16 cellular contexts compared by ENCODE assay signal in the genomic region with DNA sequence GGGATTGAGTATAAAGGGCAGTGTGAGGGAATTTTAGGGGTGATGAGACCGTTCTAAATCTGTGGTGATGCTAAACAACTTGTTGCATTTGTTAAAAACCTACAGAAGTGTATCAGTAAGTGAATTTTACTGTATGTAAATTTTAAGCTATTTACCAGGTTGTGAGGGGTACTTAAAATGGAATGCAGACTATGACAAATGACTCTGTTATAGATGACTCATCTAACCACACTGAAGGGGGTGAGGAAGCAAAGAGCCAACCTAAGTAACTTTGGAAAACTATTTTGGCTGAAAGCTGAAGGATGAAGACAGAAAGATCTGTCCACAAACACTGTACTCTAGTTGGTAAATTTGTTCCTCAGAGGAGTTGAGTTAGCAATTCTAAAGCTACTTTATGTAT. TPM values are rescaled to one million over a fixed set of nuclear protein-coding genes. Genes with fewer than 3 reads are reported as not detected.
DNase-seq lines count a peak whose midpoint lies in the region; ATAC-seq lines count a peak whose summit lies in the region.
"Had no signal": no experiment of that assay in that cellular context is flagged by ENCODE, and none has a peak within 500 bp of the region (broad histone marks: within the 10 kb centered on the region; RNA-seq: fewer than 3 reads in every experiment).

No MANE protein-coding gene starts in this region.

- DNase-seq in EH (ENCODE audit: low read depth) (peak; percentile 79), KG1 (lab: John Stamatoyannopoulos, UW) (peak; percentile 6), amniotic epithelial cell (ENCODE audit: low read depth) (peak; percentile 64), mesendoderm (peak; percentile 76), NCI-H1105 (lab: John Stamatoyannopoulos, UW) (no peak), AG08396 (ENCODE audit: low spot score) (no peak), NCI-H2107 treated with DMSO at 0.1 percent for 48 hours (lab: John Stamatoyannopoulos, UW; ENCODE audit: unreplicated experiment) (no peak)
- DNase-seq: activated CD4-positive, alpha-beta T cell treated with anti-CD3 and anti-CD28 coated beads for 4 hours; DMS79 treated with DMSO at 0.1 percent for 48 hours; H7; islet precursor cell; NCI-H1694 had no signal

- H3K4me1 ChIP-seq in mesendoderm (ENCODE audit: control insufficient read depth, low read depth, low read length), result peaks cover 2% of the 10 kb centered on the region

- no peak overlapping the region for H2BK15ac ChIP-seq in mesendoderm (replicated peaks; ENCODE audit: low read depth)

- no peak overlapping the region for H3K4me3 ChIP-seq in mesendoderm (ENCODE audit: low read length)

- no peak overlapping the region for H3K56ac ChIP-seq in mesendoderm (ENCODE audit: low read length)

- no peak overlapping the region for H2BK5ac ChIP-seq in mesendoderm (ENCODE audit: low read length)

- H3K4me2 ChIP-seq in mesendoderm (ENCODE audit: low read length), result no peak overlapping the region

- WGBS in mesendoderm (ENCODE audit: extremely low coverage, insufficient coverage, low lambda C conversion rate), result no CpG with 5 or more reads among the region's 1 CpG

- H3K9ac ChIP-seq in mesendoderm (ENCODE audit: low read length), result no peak overlapping the region

- H4K5ac ChIP-seq in mesendoderm (ENCODE audit: low read length), result no peak overlapping the region

- H3K79me2 ChIP-seq in mesendoderm (ENCODE audit: control insufficient read depth, insufficient read depth, low read length), result no peaks in the 10 kb centered on the region

- no peak overlapping the region for H4K8ac ChIP-seq in mesendoderm (ENCODE audit: low read depth, low read length)

- no peaks in the 10 kb centered on the region for H3K27me3 ChIP-seq in mesendoderm (ENCODE audit: insufficient read depth, low read length, poor library complexity)

- H2AK5ac ChIP-seq in mesendoderm (ENCODE audit: low read length), result no peak overlapping the region

- no peak overlapping the region for H2BK120ac ChIP-seq in mesendoderm (ENCODE audit: low read depth, low read length)

- no peak overlapping the region for H3K18ac ChIP-seq in mesendoderm (ENCODE audit: low read length)

- H3K79me1 ChIP-seq in mesendoderm (ENCODE audit: low read length), result no peaks in the 10 kb centered on the region

- no peak overlapping the region for H3K23ac ChIP-seq in mesendoderm (ENCODE audit: low read length)

- no peak overlapping the region for H3K4ac ChIP-seq in mesendoderm (ENCODE audit: low read depth, low read length)

- H3K27ac ChIP-seq in mesendoderm (ENCODE audit: low read depth, low read length), result no peak overlapping the region
- H3K27ac ChIP-seq: epithelial cell of prostate, neutrophil had no signal

- H3K36me3 ChIP-seq in mesendoderm (ENCODE audit: control insufficient read depth, insufficient read depth, low read length), result no peaks in the 10 kb centered on the region
- H3K36me3 ChIP-seq: neutrophil had no signal

- no peak for ATAC-seq in HG03196 (IDR thresholded peaks at IDR 0.05; ENCODE audit: unreplicated experiment)

RNA-seq across cellular contexts. Expression of gene MKS1, which starts 5.3 kb away (rescaled TPM):
- polyA plus RNA-seq in mesendoderm (2013, experiment 1 of 2), result 8.1 TPM
- polyA plus RNA-seq in mesendoderm (2013, experiment 2 of 2), result 9.0 TPM

RNA-seq across cellular contexts. Expression of gene LPO, which starts 14.1 kb away (rescaled TPM):
- polyA plus RNA-seq in mesendoderm (2013, experiment 1 of 2), result 0.08 TPM
- 0.15 TPM for polyA plus RNA-seq in mesendoderm (2013, experiment 2 of 2)

RNA-seq across cellular contexts. Expression of gene EPX, which starts 31.8 kb away (rescaled TPM):
- polyA plus RNA-seq in mesendoderm (2013, experiment 1 of 2), result 0.01 TPM
- not detected for polyA plus RNA-seq in mesendoderm (2013, experiment 2 of 2)
- polyA plus RNA-seq: adipose tissue had no signal

RNA-seq across cellular contexts. Expression of gene MPO, which starts 56.4 kb away (rescaled TPM):
- polyA plus RNA-seq in mesendoderm (2013, experiment 1 of 2), result 0.03 TPM
- polyA plus RNA-seq in mesendoderm (2013, experiment 2 of 2), result 0.08 TPM

RNA-seq across cellular contexts. Expression of gene OR4D2, which starts 57.5 kb away (rescaled TPM):
- not detected for polyA plus RNA-seq in mesendoderm (2013, experiment 1 of 2)
- polyA plus RNA-seq in mesendoderm (2013, experiment 2 of 2), result not detected
- polyA plus RNA-seq: adipose tissue had no signal

Comparison
In these comparisons a context has a peak if more than half of its experiments do, and no peak if none do; other contexts are left out.
1. DNase-seq: peak in EH (single experiment), KG1 (single experiment), amniotic epithelial cell (single experiment) and mesendoderm (single experiment); none in NCI-H1105 (single experiment), AG08396 (single experiment) and NCI-H2107 treated with DMSO at 0.1 percent for 48 hours (single experiment).